15 cellular contexts compared by ENCODE assay signal in the genomic region with DNA sequence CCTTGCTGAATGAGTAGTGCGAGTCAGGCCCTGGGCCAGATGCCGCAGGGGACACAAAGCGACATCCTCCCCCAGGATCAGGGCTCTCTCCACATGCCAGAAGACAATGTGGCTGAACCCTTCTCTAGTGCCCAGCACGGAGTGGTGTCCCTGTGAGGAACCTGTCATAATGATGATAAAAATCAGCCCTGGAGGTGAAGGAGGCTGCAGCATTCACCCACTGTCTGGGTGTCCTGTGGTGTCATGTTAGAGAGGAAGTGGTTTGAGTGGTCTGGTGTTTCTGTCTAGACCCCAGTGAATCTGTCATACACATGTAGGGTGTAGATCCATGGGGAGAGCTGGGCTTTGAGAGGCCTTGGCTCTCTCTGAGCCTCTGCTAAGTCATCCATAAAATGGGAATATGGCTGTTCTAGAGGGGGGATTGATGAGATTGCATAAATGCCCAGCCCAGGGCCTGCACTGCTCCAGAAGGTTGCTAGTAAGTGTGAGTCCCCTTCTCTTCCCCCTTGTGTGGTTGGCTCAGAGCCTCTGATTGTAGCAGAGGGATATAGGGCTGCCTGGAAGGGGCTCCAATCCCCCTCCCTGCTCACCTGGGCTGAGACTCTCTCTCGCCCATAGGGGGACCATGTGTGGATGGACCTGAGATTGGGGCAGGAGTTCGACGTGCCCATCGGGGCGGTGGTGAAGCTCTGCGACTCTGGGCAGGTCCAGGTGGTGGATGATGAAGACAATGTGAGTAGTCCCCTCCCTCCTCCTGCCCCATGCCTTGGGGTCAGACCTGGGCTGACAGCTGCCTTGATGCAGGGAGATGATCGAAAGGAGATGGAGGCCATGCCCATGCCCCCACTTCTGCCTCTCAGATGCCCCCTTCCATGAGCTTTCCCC. TPM values are rescaled to one million over a fixed set of nuclear protein-coding genes. Genes with fewer than 3 reads are reported as not detected.
DNase-seq lines count a peak whose midpoint lies in the region; ATAC-seq lines count a peak whose summit lies in the region.
"Had no signal": no experiment of that assay in that cellular context is flagged by ENCODE, and none has a peak within 500 bp of the region (broad histone marks: within the 10 kb centered on the region; RNA-seq: fewer than 3 reads in every experiment).

No MANE protein-coding gene starts in this region.

- peak; percentile 44 for DNase-seq in NK-92 treated with Interleukin-12 subunit alpha and Interleukin-12 subunit beta, amount 100 ng/mL, for 24 hours (lab: John Stamatoyannopoulos, UW)
- DNase-seq in NK-92 (lab: John Stamatoyannopoulos, UW; ENCODE audit: unreplicated experiment) (no peak), UCSD-AML1 (lab: John Stamatoyannopoulos, UW; ENCODE audit: unreplicated experiment) (peak; percentile 32), mesendoderm (no peak)
- DNase-seq in natural killer cell treated with Interleukin-12 subunit alpha and Interleukin-12 subunit beta and Interleukin-15 and Interleukin-18, amount 100 ng/mL, for 72 hours (ENCODE audit: low spot score) = no peak
- DNase-seq: Calu3, NCI-H2029 treated with DMSO at 0.1 percent for 48 hours, NCI-H748 treated with DMSO at 0.1 percent for 48 hours, occipital lobe, tibial artery had no signal

- H3K4me3 ChIP-seq in mesendoderm (ENCODE audit: low read length) = no peak overlapping the region
- H3K4me3 ChIP-seq: lung, tibial artery had no signal

- no peak overlapping the region for H4K5ac ChIP-seq in mesendoderm (ENCODE audit: low read length)

- H3K4me1 ChIP-seq in mesendoderm (ENCODE audit: control insufficient read depth, low read depth, low read length) = peaks cover 1% of the 10 kb centered on the region

- H3K79me1 ChIP-seq in mesendoderm (ENCODE audit: low read length) = no peaks in the 10 kb centered on the region

- H3K9ac ChIP-seq in mesendoderm (ENCODE audit: low read length) = no peak overlapping the region

- H3K9me3 Mint-ChIP-seq in natural killer cell treated with Interleukin-12 subunit alpha and Interleukin-12 subunit beta and Interleukin-15 and Interleukin-18, amount 100 ng/mL, for 72 hours = no peaks in the 10 kb centered on the region
- H3K9me3 Mint-ChIP-seq: activated naive CD4-positive, alpha-beta T cell treated with anti-CD3 and anti-CD28 coated beads, Interleukin-2, amount 50 U/mL, for 24 hours had no signal

- H3K27me3 Mint-ChIP-seq in natural killer cell treated with Interleukin-12 subunit alpha and Interleukin-12 subunit beta and Interleukin-15 and Interleukin-18, amount 100 ng/mL, for 72 hours = peaks cover 32 to 46% of the 10 kb centered on the region in 2 donors

- H2AK5ac ChIP-seq in mesendoderm (ENCODE audit: low read length) = no peak overlapping the region

- no peaks in the 10 kb centered on the region for H3K36me3 ChIP-seq in mesendoderm (ENCODE audit: control insufficient read depth, insufficient read depth, low read length)
- H3K36me3 ChIP-seq: tibial artery had no signal

- H3K4me1 Mint-ChIP-seq in natural killer cell treated with Interleukin-12 subunit alpha and Interleukin-12 subunit beta and Interleukin-15 and Interleukin-18, amount 100 ng/mL, for 72 hours (ENCODE audit: low read depth in 2 of 2) = peaks cover 21 to 23% of the 10 kb centered on the region in 2 donors

- H3K4me3 Mint-ChIP-seq in natural killer cell treated with Interleukin-12 subunit alpha and Interleukin-12 subunit beta and Interleukin-15 and Interleukin-18, amount 100 ng/mL, for 72 hours = peak overlapping the region; percentile 13
- H3K4me3 Mint-ChIP-seq: activated naive CD4-positive, alpha-beta T cell treated with anti-CD3 and anti-CD28 coated beads, Interleukin-2, amount 50 U/mL, for 24 hours had no signal

- WGBS in mesendoderm (ENCODE audit: extremely low coverage, insufficient coverage, low lambda C conversion rate) = no CpG with 5 or more reads among the region's 11 CpGs

- H3K23ac ChIP-seq in mesendoderm (ENCODE audit: low read length) = no peak overlapping the region

- no peak overlapping the region for H4K8ac ChIP-seq in mesendoderm (ENCODE audit: low read depth, low read length)

- H3K27me3 ChIP-seq in mesendoderm (ENCODE audit: insufficient read depth, low read length, poor library complexity) = no peaks in the 10 kb centered on the region

- peak; percentile 40 for ATAC-seq in HG03565 (IDR thresholded peaks at IDR 0.05; ENCODE audit: unreplicated experiment)
- ATAC-seq in natural killer cell treated with Interleukin-12 subunit alpha and Interleukin-12 subunit beta and Interleukin-15 and Interleukin-18, amount 100 ng/mL, for 72 hours = peak; percentile 82 to 91
- no peak for ATAC-seq in GM21576 (IDR thresholded peaks at IDR 0.05; ENCODE audit: unreplicated experiment)
- no peak for ATAC-seq in GM19467 (IDR thresholded peaks at IDR 0.05; ENCODE audit: unreplicated experiment)

- no peaks in the 10 kb centered on the region for H3K36me3 Mint-ChIP-seq in natural killer cell treated with Interleukin-12 subunit alpha and Interleukin-12 subunit beta and Interleukin-15 and Interleukin-18, amount 100 ng/mL, for 72 hours
- H3K36me3 Mint-ChIP-seq: activated naive CD4-positive, alpha-beta T cell treated with anti-CD3 and anti-CD28 coated beads, Interleukin-2, amount 50 U/mL, for 24 hours had no signal

- no peak overlapping the region for H2BK120ac ChIP-seq in mesendoderm (ENCODE audit: low read depth, low read length)

- H2BK15ac ChIP-seq in mesendoderm (replicated peaks; ENCODE audit: low read depth) = no peak overlapping the region

- no peak overlapping the region for H2BK5ac ChIP-seq in mesendoderm (ENCODE audit: low read length)

- H3K27ac Mint-ChIP-seq in natural killer cell treated with Interleukin-12 subunit alpha and Interleukin-12 subunit beta and Interleukin-15 and Interleukin-18, amount 100 ng/mL, for 72 hours = peak overlapping the region in 1 of 2 donors; percentile 13

- H3K4ac ChIP-seq in mesendoderm (ENCODE audit: low read depth, low read length) = no peak overlapping the region

- H3K56ac ChIP-seq in mesendoderm (ENCODE audit: low read length) = no peak overlapping the region

- H3K27ac ChIP-seq in mesendoderm (ENCODE audit: low read depth, low read length) = no peak overlapping the region
- H3K27ac ChIP-seq: tibial artery had no signal

- H3K79me2 ChIP-seq in mesendoderm (ENCODE audit: control insufficient read depth, insufficient read depth, low read length) = no peaks in the 10 kb centered on the region

- H3K18ac ChIP-seq in mesendoderm (ENCODE audit: low read length) = no peak overlapping the region

- no peak overlapping the region for H3K4me2 ChIP-seq in mesendoderm (ENCODE audit: low read length)

RNA-seq across cellular contexts. Expression of a gene that starts 14.3 kb away (rescaled TPM):
- under 1 TPM in 1 of 2 donors, not detected in 1; 0.05 TPM for total RNA-seq in natural killer cell treated with Interleukin-12 subunit alpha and Interleukin-12 subunit beta and Interleukin-15 and Interleukin-18, amount 100 ng/mL, for 72 hours
- polyA plus RNA-seq in mesendoderm (2013, experiment 1 of 2) = 0.51 TPM
- 0.49 TPM for polyA plus RNA-seq in mesendoderm (2013, experiment 2 of 2)

RNA-seq across cellular contexts. Expression of a gene that starts 39.7 kb away (rescaled TPM):
- not detected for total RNA-seq in natural killer cell treated with Interleukin-12 subunit alpha and Interleukin-12 subunit beta and Interleukin-15 and Interleukin-18, amount 100 ng/mL, for 72 hours
- polyA plus RNA-seq in mesendoderm (2013, experiment 1 of 2) = 0.11 TPM
- polyA plus RNA-seq in mesendoderm (2013, experiment 2 of 2) = not detected
- total RNA-seq: occipital lobe had no signal

Comparison
In these comparisons a context has a peak if more than half of its experiments do, and no peak if none do; other contexts are left out.
1. DNase-seq: peak in NK-92 treated with Interleukin-12 subunit alpha and Interleukin-12 subunit beta, amount 100 ng/mL, for 24 hours (single experiment) and UCSD-AML1 (single experiment); none in NK-92 (single experiment), natural killer cell treated with Interleukin-12 subunit alpha and Interleukin-12 subunit beta and Interleukin-15 and Interleukin-18, amount 100 ng/mL, for 72 hours (single experiment) and mesendoderm (single experiment).
2. ATAC-seq: peak in HG03565 (single experiment) and natural killer cell treated with Interleukin-12 subunit alpha and Interleukin-12 subunit beta and Interleukin-15 and Interleukin-18, amount 100 ng/mL, for 72 hours (2 of 2); none in GM21576 (single experiment) and GM19467 (single experiment).